ENCODE assay signal across 1 cellular context in the genomic region with DNA sequence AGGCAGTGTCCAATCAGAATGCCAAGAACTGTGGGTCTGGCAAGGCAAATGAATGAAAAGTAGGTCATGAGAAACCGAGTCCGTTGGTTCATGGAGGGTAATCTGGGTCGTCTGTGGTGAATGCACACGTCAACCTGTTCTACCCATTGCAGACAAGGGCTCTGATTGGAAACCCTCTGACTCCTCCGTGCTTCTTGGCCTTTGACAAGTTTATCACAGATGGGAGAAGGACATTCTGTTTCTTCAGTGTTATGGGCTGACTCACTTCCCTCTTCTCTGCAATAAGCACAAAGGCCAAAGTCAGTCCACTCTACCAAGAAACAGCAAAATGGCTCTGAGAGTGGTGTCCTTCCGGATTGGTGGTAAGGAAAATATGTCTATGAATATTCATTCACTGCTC.
A peak's percentile ranks its signal among the peaks of the same experiment; 100 is the strongest.
TF ChIP-seq lines count a peak whose summit lies in the region.

No MANE protein-coding gene starts in this region.

TF ChIP-seq in SK-N-SH, 30 proteins besides CTCF, POLR2A, EP300 and RAD21 (continued from another document):
- TF ChIP-seq, protein P1, sequence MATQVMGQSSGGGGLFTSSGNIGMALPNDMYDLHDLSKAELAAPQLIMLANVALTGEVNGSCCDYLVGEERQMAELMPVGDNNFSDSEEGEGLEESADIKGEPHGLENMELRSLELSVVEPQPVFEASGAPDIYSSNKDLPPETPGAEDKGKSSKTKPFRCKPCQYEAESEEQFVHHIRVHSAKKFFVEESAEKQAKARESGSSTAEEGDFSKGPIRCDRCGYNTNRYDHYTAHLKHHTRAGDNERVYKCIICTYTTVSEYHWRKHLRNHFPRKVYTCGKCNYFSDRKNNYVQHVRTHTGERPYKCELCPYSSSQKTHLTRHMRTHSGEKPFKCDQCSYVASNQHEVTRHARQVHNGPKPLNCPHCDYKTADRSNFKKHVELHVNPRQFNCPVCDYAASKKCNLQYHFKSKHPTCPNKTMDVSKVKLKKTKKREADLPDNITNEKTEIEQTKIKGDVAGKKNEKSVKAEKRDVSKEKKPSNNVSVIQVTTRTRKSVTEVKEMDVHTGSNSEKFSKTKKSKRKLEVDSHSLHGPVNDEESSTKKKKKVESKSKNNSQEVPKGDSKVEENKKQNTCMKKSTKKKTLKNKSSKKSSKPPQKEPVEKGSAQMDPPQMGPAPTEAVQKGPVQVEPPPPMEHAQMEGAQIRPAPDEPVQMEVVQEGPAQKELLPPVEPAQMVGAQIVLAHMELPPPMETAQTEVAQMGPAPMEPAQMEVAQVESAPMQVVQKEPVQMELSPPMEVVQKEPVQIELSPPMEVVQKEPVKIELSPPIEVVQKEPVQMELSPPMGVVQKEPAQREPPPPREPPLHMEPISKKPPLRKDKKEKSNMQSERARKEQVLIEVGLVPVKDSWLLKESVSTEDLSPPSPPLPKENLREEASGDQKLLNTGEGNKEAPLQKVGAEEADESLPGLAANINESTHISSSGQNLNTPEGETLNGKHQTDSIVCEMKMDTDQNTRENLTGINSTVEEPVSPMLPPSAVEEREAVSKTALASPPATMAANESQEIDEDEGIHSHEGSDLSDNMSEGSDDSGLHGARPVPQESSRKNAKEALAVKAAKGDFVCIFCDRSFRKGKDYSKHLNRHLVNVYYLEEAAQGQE (IDR thresholded peaks at IDR 0.05; ENCODE audit: low read depth, low read length) = no peak
- TF ChIP-seq TCF12 (IDR thresholded peaks at IDR 0.05) (peak; percentile 16; the same call in 1 of the 2 replicates), GATA2 (CRISPR knock-in tag; IDR thresholded peaks at IDR 0.05) (no peak), YY1 (IDR thresholded peaks at IDR 0.05; ENCODE audit: low read depth) (0 out of 2 replicates have a peak, but pooled peaks have one; percentile 28), TEAD4 (IDR thresholded peaks at IDR 0.05; ENCODE audit: borderline replicate concordance, insufficient read depth) (no peak)
TF ChIP-seq in SK-N-SH: peak in this region for 3.
